ENCODE assay signal across 21 cellular contexts in genomic region chr12:19518209-19518608, GRCh38.
"Had no signal": no experiment of that assay in that cellular context is flagged by ENCODE, and none has a peak within 500 bp of the region (broad histone marks: within the 10 kb centered on the region; RNA-seq: fewer than 3 reads in every experiment).

No MANE protein-coding gene starts in this region.

- H3K9me3 Mint-ChIP-seq: immature natural killer cell; naive thymus-derived CD8-positive, alpha-beta T cell; nephron progenitor cell; stimulated activated effector memory CD8-positive, alpha-beta T cell treated with anti-CD3 and anti-CD28 coated beads, Interleukin-12 subunit alpha, Interleukin-12 subunit beta, amount 100 ng/mL, for 72 hours; type B pancreatic cell had no signal

- H3K27ac ChIP-seq: dorsolateral prefrontal cortex, lower lobe of right lung, ovary, psoas muscle, sigmoid colon, stomach had no signal

- H3K4me1 ChIP-seq: psoas muscle had no signal

- H3K27me3 ChIP-seq: dorsolateral prefrontal cortex, ovary, sigmoid colon, stomach, thyroid gland had no signal

- H3K36me3 ChIP-seq: ovary, thyroid gland had no signal

- H3K4me1 Mint-ChIP-seq: stimulated activated effector memory CD8-positive, alpha-beta T cell treated with anti-CD3 and anti-CD28 coated beads, Interleukin-12 subunit alpha, Interleukin-12 subunit beta, amount 100 ng/mL, for 72 hours had no signal

- H3K4me3 Mint-ChIP-seq: immature natural killer cell; naive thymus-derived CD8-positive, alpha-beta T cell; nephron progenitor cell; stimulated activated effector memory CD8-positive, alpha-beta T cell treated with anti-CD3 and anti-CD28 coated beads, Interleukin-12 subunit alpha, Interleukin-12 subunit beta, amount 100 ng/mL, for 72 hours; type B pancreatic cell had no signal

- H3K27ac Mint-ChIP-seq: nephron progenitor cell; stimulated activated effector memory CD8-positive, alpha-beta T cell treated with anti-CD3 and anti-CD28 coated beads, Interleukin-12 subunit alpha, Interleukin-12 subunit beta, amount 100 ng/mL, for 72 hours; type B pancreatic cell had no signal

- H3K4me3 ChIP-seq: dorsolateral prefrontal cortex, lower lobe of right lung, ovary, psoas muscle, sigmoid colon, stomach, thyroid gland had no signal

- H3K27me3 Mint-ChIP-seq: naive thymus-derived CD8-positive, alpha-beta T cell; type B pancreatic cell had no signal

- ATAC-seq: left ventricle myocardium superior; lower lobe of right lung; naive thymus-derived CD8-positive, alpha-beta T cell; psoas muscle; right cardiac atrium; stimulated activated effector memory CD8-positive, alpha-beta T cell treated with anti-CD3 and anti-CD28 coated beads, Interleukin-12 subunit alpha, Interleukin-12 subunit beta, amount 100 ng/mL, for 72 hours had no signal

- H3K9me3 ChIP-seq: lower lobe of right lung, ovary, psoas muscle, sigmoid colon, stomach, thyroid gland had no signal

- DNase-seq: dorsolateral prefrontal cortex; effector CD4-positive, alpha-beta T cell; hypothalamus; immature natural killer cell; left ventricle myocardium superior; lower lobe of right lung; naive thymus-derived CD8-positive, alpha-beta T cell; nephron progenitor cell; occipital lobe; ovary; posterior cingulate gyrus; psoas muscle; right cardiac atrium; sigmoid colon; stimulated activated CD4-positive, alpha-beta T cell treated with anti-CD3 and anti-CD28 coated beads, Interleukin-2, amount 100 ng/mL, for 24 hours; stimulated activated CD4-positive, alpha-beta T cell treated with anti-CD3 and anti-CD28 coated beads, Interleukin-4, amount 100 ng/mL, for 24 hours; stimulated activated naive CD4-positive, alpha-beta T cell treated with Interleukin-2 at 50 U/mL for 16 hours; stomach; thyroid gland had no signal
